Comparison of ENCODE assay signal across 8 cellular contexts in the genomic region with DNA sequence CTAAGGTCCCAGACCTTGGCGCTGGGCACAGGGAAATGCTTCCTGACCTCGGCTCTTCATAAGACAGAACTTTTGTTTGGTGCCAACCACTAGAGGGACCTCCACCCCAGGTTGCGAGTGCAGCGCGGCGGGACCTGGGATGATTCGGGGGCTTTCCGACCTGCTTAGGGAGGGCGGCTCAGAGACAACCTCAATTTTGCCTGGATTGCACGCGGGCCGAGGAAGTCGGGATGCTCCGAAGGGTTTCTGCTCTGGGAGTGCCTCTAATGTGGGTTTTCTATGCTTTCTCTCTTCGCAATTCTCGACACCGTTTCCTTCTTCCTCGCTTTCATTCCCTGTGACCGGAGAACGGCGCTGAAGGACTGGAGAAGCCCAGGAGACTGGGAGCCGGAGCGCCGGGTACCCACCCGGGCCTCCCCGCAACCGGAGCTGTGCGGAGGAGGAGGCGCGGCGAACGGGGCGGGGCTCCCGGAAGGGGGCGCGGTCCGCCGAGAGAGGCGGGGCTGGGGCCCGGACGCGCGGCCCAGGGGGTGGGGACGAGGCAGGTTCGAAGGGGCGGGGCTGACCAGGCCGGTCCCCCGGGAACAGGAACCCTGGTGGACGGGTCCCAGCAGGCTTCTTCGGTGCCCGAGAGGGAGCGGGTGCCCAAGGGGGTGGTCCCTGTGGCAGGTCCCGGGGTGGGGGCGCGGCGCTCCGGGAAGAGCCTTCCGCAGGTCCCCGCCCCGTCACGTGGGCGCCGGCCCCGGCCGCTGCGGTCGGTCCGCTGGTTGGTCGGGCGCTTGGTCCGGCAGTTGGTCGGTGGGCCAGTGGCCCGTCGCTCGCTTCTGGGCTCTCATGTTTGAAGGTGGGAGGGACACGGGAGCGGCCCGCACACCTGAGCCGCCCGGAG. TPM values are rescaled to one million over a fixed set of nuclear protein-coding genes. Genes with fewer than 3 reads are reported as not detected.
DNase-seq lines count a peak whose midpoint lies in the region; ATAC-seq and TF ChIP-seq lines count a peak whose summit lies in the region.

A gene (plus strand): TSS at position 790 of the 889 bp plus-strand sequence. CDS start 35,477 bp downstream, outside the sequence.

- peak within 1 kb of the TSS; percentile 86 for H3K4me3 Mint-ChIP-seq in activated CD8-positive, alpha-beta T cell treated with anti-CD3 and anti-CD28 coated beads for 36 hours

- intact Hi-C loops in activated CD8-positive, alpha-beta T cell treated with anti-CD3 and anti-CD28 coated beads for 36 hours (cut with micrococcal nuclease): loop anchor here (2.0 to 10.0 kb wide), 2 partner anchors 151 to 181 kb away; no protein-coding TSS in a partner anchor

- peak; percentile 43 for ATAC-seq in GM18861 (IDR thresholded peaks at IDR 0.05; ENCODE audit: unreplicated experiment)
- peak; percentile 64 for ATAC-seq in HG03066 (IDR thresholded peaks at IDR 0.05; ENCODE audit: low read depth, unreplicated experiment)
- ATAC-seq in activated CD8-positive, alpha-beta T cell treated with anti-CD3 and anti-CD28 coated beads for 36 hours: peak; percentile 89

- TF ChIP-seq CTCF in activated CD8-positive, alpha-beta T cell treated with anti-CD3 and anti-CD28 coated beads for 36 hours (IDR thresholded peaks at IDR 0.05): peak; percentile 93

- POLR2A ChIA-PET in activated CD8-positive, alpha-beta T cell treated with anti-CD3 and anti-CD28 coated beads for 36 hours (lab: Charles Lee): interaction anchor here (0.7 to 1.5 kb wide), 5 partner anchors 7 to 473 kb away, joined by 3 to 6 read pairs (median 3); a partner anchor contains a TSS

- peaks cover 4% of the 10 kb centered on the region for H3K27me3 Mint-ChIP-seq in activated CD8-positive, alpha-beta T cell treated with anti-CD3 and anti-CD28 coated beads for 36 hours

- peak within 1 kb of the TSS; percentile 90 for H3K27ac Mint-ChIP-seq in activated CD8-positive, alpha-beta T cell treated with anti-CD3 and anti-CD28 coated beads for 36 hours

- H3K4me1 Mint-ChIP-seq in activated CD8-positive, alpha-beta T cell treated with anti-CD3 and anti-CD28 coated beads for 36 hours (ENCODE audit: low read depth): peaks cover 25% of the 10 kb centered on the region

- H3K36me3 Mint-ChIP-seq in activated CD8-positive, alpha-beta T cell treated with anti-CD3 and anti-CD28 coated beads for 36 hours (ENCODE audit: low read depth): no peaks in the 10 kb centered on the region

- CTCF ChIA-PET in activated CD8-positive, alpha-beta T cell treated with anti-CD3 and anti-CD28 coated beads for 36 hours (lab: Charles Lee): interaction anchor here (0.5 to 2.6 kb wide), 29 partner anchors 8 to 785 kb away, joined by 3 to 12 read pairs (median 3); a partner anchor contains a TSS

- no peaks in the 10 kb centered on the region for H3K9me3 Mint-ChIP-seq in activated CD8-positive, alpha-beta T cell treated with anti-CD3 and anti-CD28 coated beads for 36 hours

- DNase-seq in AG08396 (ENCODE audit: low spot score) (peak; percentile 96), NCI-H510A treated with DMSO at 0.1 percent for 48 hours (lab: John Stamatoyannopoulos, UW) (peak; percentile 68), medulla oblongata (ENCODE audit: extremely low spot score) (peak; percentile 92)
- DNase-seq in activated CD8-positive, alpha-beta T cell treated with anti-CD3 and anti-CD28 coated beads for 36 hours: peak; percentile 82
- peak; percentile 75 for DNase-seq in effector CD4-positive, alpha-beta T cell
- peak; percentile 56 to 74 (median 57) for DNase-seq in stimulated activated CD4-positive, alpha-beta T cell treated with anti-CD3 and anti-CD28 coated beads, TNF-alpha, amount 100 ng/mL, for 48 hours (ENCODE audit: low read depth in 3 of 3)

RNA-seq across cellular contexts. Expression of the gene that starts here (rescaled TPM):
- 10 to 100 TPM; 13.3 to 14.2 TPM for total RNA-seq in activated CD8-positive, alpha-beta T cell treated with anti-CD3 and anti-CD28 coated beads for 36 hours

Comparison
In these comparisons a context has a peak if more than half of its experiments do, and no peak if none do; other contexts are left out.
1. Peak in every context shown above with its lines: DNase-seq and ATAC-seq.